16 cellular contexts compared by ENCODE assay signal in genomic region chr12:40342010-40342409, GRCh38.
A peak's percentile ranks its signal among the peaks of the same experiment; 100 is the strongest.
DNase-seq lines count a peak whose midpoint lies in the region; ATAC-seq and TF ChIP-seq lines count a peak whose summit lies in the region.
"Had no signal": no experiment of that assay in that cellular context is flagged by ENCODE, and none has a peak within 500 bp of the region (broad histone marks: within the 10 kb centered on the region; RNA-seq: fewer than 3 reads in every experiment).

No MANE protein-coding gene starts in this region.

- peak in 1 of 4 donors; percentile 13 for TF ChIP-seq POLR2A in upper lobe of left lung (IDR thresholded peaks at IDR 0.05)

- H3K36me3 ChIP-seq in neutrophil (peaks cover 99% of the 10 kb centered on the region), tibial artery (peaks cover 13 to 39% (median 18%) of the 10 kb centered on the region in 3 donors), upper lobe of left lung (peaks cover 1 to 51% (median 3%) of the 10 kb centered on the region in 4 donors)

- TF ChIP-seq EP300 in upper lobe of left lung (IDR thresholded peaks at IDR 0.05) = no peak

- ATAC-seq in GM18909 (IDR thresholded peaks at IDR 0.05; ENCODE audit: poor library complexity, unreplicated experiment) (peak; percentile 90), HG02759 (IDR thresholded peaks at IDR 0.05; ENCODE audit: unreplicated experiment) (peak; percentile 78), HG03460 (IDR thresholded peaks at IDR 0.05; ENCODE audit: unreplicated experiment) (peak; percentile 95), upper lobe of left lung (ENCODE audit: low FRiP score in 2 of 2) (no peak)
- ATAC-seq: gastrocnemius medialis; PC-3; stimulated activated naive CD8-positive, alpha-beta T cell treated with anti-CD3 and anti-CD28 coated beads, Interleukin-15, amount 100 ng/mL, for 72 hours had no signal

- H3K27me3 ChIP-seq in neutrophil (no peaks in the 10 kb centered on the region), tibial artery (no peaks in the 10 kb centered on the region), upper lobe of left lung (no peaks in the 10 kb centered on the region)
- H3K27me3 ChIP-seq: gastrocnemius medialis had no signal

- H3K9me3 ChIP-seq in neutrophil (peaks cover 6% of the 10 kb centered on the region), tibial artery (no peaks in the 10 kb centered on the region), upper lobe of left lung (no peaks in the 10 kb centered on the region)
- H3K9me3 ChIP-seq: gastrocnemius medialis had no signal

- H3K4me1 ChIP-seq in neutrophil (ENCODE audit: control insufficient read depth in 1 of 2, insufficient read depth in 1 of 2, low read depth in 1 of 2, low read length in 1 of 2) = no peaks in the 10 kb centered on the region
- H3K4me1 ChIP-seq in tibial artery = no peaks in the 10 kb centered on the region
- H3K4me1 ChIP-seq in upper lobe of left lung = peaks cover 0 to 9% (median 0%) of the 10 kb centered on the region in 4 donors
- H3K4me1 ChIP-seq: gastrocnemius medialis had no signal

- 90% methylated on average over 2 of the region's 2 CpGs for WGBS in upper lobe of left lung, 2 donors

- H3K4me3 ChIP-seq in neutrophil (ENCODE audit: low read depth in 1 of 2, low read length in 1 of 2) (no peak overlapping the region), tibial artery (no peak overlapping the region), upper lobe of left lung (no peak overlapping the region)
- H3K4me3 ChIP-seq: gastrocnemius medialis, smooth muscle cell had no signal

- intact Hi-C loops in tibial artery (cut with DNase I; ENCODE audit: low total_unique reads) = no loop called here

- TF ChIP-seq CTCF in neutrophil (IDR thresholded peaks at IDR 0.05) (no peak), tibial artery (IDR thresholded peaks at IDR 0.05) (no peak), upper lobe of left lung (IDR thresholded peaks at IDR 0.05) (no peak), GM10266 (IDR thresholded peaks at IDR 0.05; ENCODE audit: control insufficient read depth, insufficient read depth, low read depth, missing control alignments) (no peak)

- H3K27ac ChIP-seq in neutrophil (peak overlapping the region; percentile 3), tibial artery (no peak overlapping the region), upper lobe of left lung (no peak overlapping the region)
- H3K27ac ChIP-seq: gastrocnemius medialis had no signal

- DNase-seq in GM19240 (ENCODE audit: insufficient read length, low spot score) (no peak), tibial artery (no peak), upper lobe of left lung (no peak), GM10266 (ENCODE audit: extremely low spot score) (no peak)
- DNase-seq: activated CD8-positive, alpha-beta memory T cell treated with anti-CD3 and anti-CD28 coated beads, Interleukin-2, amount 50 U/mL, for 4 hours; caudate nucleus; DMS79 treated with DMSO at 0.1 percent for 48 hours; gastrocnemius medialis; NCI-H446; PC-3; stimulated activated naive CD8-positive, alpha-beta T cell treated with anti-CD3 and anti-CD28 coated beads, Interleukin-15, amount 100 ng/mL, for 72 hours had no signal

Comparison
In these comparisons a context has a peak if more than half of its experiments do, and no peak if none do; other contexts are left out.
1. ATAC-seq: peak in GM18909 (single experiment), HG02759 (single experiment) and HG03460 (single experiment); none in upper lobe of left lung (0 of 2).